In the genomic region with DNA sequence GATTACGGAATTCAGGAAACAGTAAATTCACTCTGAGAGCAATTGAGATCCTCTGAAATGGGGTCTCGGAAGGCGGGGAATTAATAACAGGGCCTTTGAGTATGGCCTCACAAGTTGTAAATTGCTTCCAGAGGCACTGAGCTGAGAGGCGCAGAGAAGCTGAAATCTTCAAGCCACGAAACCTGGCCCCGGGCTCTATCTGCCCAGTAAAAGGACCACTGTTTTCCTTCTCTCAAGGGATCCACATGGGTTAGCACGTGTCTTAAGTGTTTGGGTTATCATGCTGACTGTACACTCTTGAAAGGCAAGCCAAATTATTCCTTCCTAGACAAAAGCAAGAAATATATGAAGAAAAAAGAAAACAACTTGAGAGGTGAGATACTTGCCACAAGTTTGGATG, we compare ENCODE assay signal across 35 cellular contexts.
"Had no signal": no experiment of that assay in that cellular context is flagged by ENCODE, and none has a peak within 500 bp of the region (broad histone marks: within the 10 kb centered on the region; RNA-seq: fewer than 3 reads in every experiment).

No MANE protein-coding gene starts in this region.

- H3K27ac Mint-ChIP-seq: activated B cell treated with CpG ODN at 0.5 μM for 24 hours; activated CD4-positive, alpha-beta memory T cell treated with anti-CD3 and anti-CD28 coated beads, Interleukin-2, amount 10 ng/mL, durations not matched to agents 7 days and 5 days; activated CD4-positive, alpha-beta T cell treated with anti-CD3 and anti-CD28 coated beads, Interleukin-2, amount 10 ng/mL, durations not matched to agents 24 days and 14 days; activated CD8-positive, alpha-beta memory T cell treated with anti-CD3 and anti-CD28 coated beads, Interleukin-2, amount 10 ng/mL, durations not matched to agents 7 days and 5 days; activated CD8-positive, alpha-beta T cell treated with anti-CD3 and anti-CD28 coated beads, Interleukin-2, amount 10 ng/mL, durations not matched to agents 7 days and 5 days; activated naive CD4-positive, alpha-beta T cell treated with anti-CD3 and anti-CD28 coated beads, Interleukin-2, amount 10 ng/mL, durations not matched to agents 7 days and 5 days; activated naive CD4-positive, alpha-beta T cell treated with anti-CD3 and anti-CD28 coated beads, Interleukin-2, amount 50 U/mL, for 24 hours; activated naive CD8-positive, alpha-beta T cell; activated naive CD8-positive, alpha-beta T cell treated with anti-CD3 and anti-CD28 coated beads, Interleukin-2, amount 10 ng/mL, durations not matched to agents 7 days and 5 days; activated naive CD8-positive, alpha-beta T cell treated with anti-CD3 and anti-CD28 coated beads, Interleukin-2, amount 50 U/mL, for 24 hours; activated T-cell treated with anti-CD3 and anti-CD28 coated beads, Interleukin-2, amount 50 U/mL, for 24 hours; activated T-helper 2 cell treated with anti-CD3 and anti-CD28 coated beads, Interferon-gamma antibody, Interleukin-2, Interleukin-4, amounts not matched to agents 10 μg/mL and 5 μg/mL and 100 μg/mL, durations not matched to agents 14 hours and 24 hours and 36 hours; T-helper 1 cell treated with Interleukin-12 subunit alpha and Interleukin-12 subunit beta and Interleukin-4 antibody, amounts not matched to agents 30 μg/mL and 1 μg/mL, for 36 hours; T-helper 2 cell treated with Interferon-gamma antibody and Interleukin-4, amounts not matched to agents 5 μg/mL and 100 μg/mL, for 36 hours had no signal

- H3K4me3 Mint-ChIP-seq: activated B cell treated with CpG ODN at 0.5 μM for 24 hours; activated CD4-positive, alpha-beta memory T cell treated with anti-CD3 and anti-CD28 coated beads, Interleukin-2, amount 10 ng/mL, durations not matched to agents 7 days and 5 days; activated CD4-positive, alpha-beta T cell treated with anti-CD3 and anti-CD28 coated beads, Interleukin-2, amount 10 ng/mL, durations not matched to agents 24 days and 14 days; activated CD8-positive, alpha-beta memory T cell treated with anti-CD3 and anti-CD28 coated beads, Interleukin-2, amount 10 ng/mL, durations not matched to agents 7 days and 5 days; activated CD8-positive, alpha-beta T cell treated with anti-CD3 and anti-CD28 coated beads, Interleukin-2, amount 10 ng/mL, durations not matched to agents 7 days and 5 days; activated naive CD4-positive, alpha-beta T cell treated with anti-CD3 and anti-CD28 coated beads, Interleukin-2, amount 10 ng/mL, durations not matched to agents 7 days and 5 days; activated naive CD4-positive, alpha-beta T cell treated with anti-CD3 and anti-CD28 coated beads, Interleukin-2, amount 50 U/mL, for 24 hours; activated naive CD8-positive, alpha-beta T cell; activated naive CD8-positive, alpha-beta T cell treated with anti-CD3 and anti-CD28 coated beads, Interleukin-2, amount 10 ng/mL, durations not matched to agents 7 days and 5 days; activated naive CD8-positive, alpha-beta T cell treated with anti-CD3 and anti-CD28 coated beads, Interleukin-2, amount 50 U/mL, for 24 hours; activated T-cell treated with anti-CD3 and anti-CD28 coated beads, Interleukin-2, amount 50 U/mL, for 24 hours; brain; central memory CD8-positive, alpha-beta T cell; T-helper 1 cell treated with Interleukin-12 subunit alpha and Interleukin-12 subunit beta and Interleukin-4 antibody, amounts not matched to agents 30 μg/mL and 1 μg/mL, for 36 hours; T-helper 2 cell treated with Interferon-gamma antibody and Interleukin-4, amounts not matched to agents 5 μg/mL and 100 μg/mL, for 36 hours had no signal

- H3K27me3 ChIP-seq: ascending aorta, cardiac muscle cell had no signal

- H3K27me3 Mint-ChIP-seq: activated B cell treated with CpG ODN at 0.5 μM for 24 hours; activated CD4-positive, alpha-beta memory T cell treated with anti-CD3 and anti-CD28 coated beads, Interleukin-2, amount 10 ng/mL, durations not matched to agents 7 days and 5 days; activated CD4-positive, alpha-beta T cell treated with anti-CD3 and anti-CD28 coated beads, Interleukin-2, amount 10 ng/mL, durations not matched to agents 24 days and 14 days; activated CD8-positive, alpha-beta memory T cell treated with anti-CD3 and anti-CD28 coated beads, Interleukin-2, amount 10 ng/mL, durations not matched to agents 7 days and 5 days; activated naive CD4-positive, alpha-beta T cell treated with anti-CD3 and anti-CD28 coated beads, Interleukin-2, amount 10 ng/mL, durations not matched to agents 7 days and 5 days; activated naive CD4-positive, alpha-beta T cell treated with anti-CD3 and anti-CD28 coated beads, Interleukin-2, amount 50 U/mL, for 24 hours; activated naive CD8-positive, alpha-beta T cell; activated naive CD8-positive, alpha-beta T cell treated with anti-CD3 and anti-CD28 coated beads, Interleukin-2, amount 10 ng/mL, durations not matched to agents 7 days and 5 days; activated naive CD8-positive, alpha-beta T cell treated with anti-CD3 and anti-CD28 coated beads, Interleukin-2, amount 50 U/mL, for 24 hours; brain; central memory CD8-positive, alpha-beta T cell had no signal

- H3K9me3 ChIP-seq: ascending aorta had no signal

- H3K9me3 Mint-ChIP-seq: activated B cell treated with CpG ODN at 0.5 μM for 24 hours; activated CD4-positive, alpha-beta memory T cell treated with anti-CD3 and anti-CD28 coated beads, Interleukin-2, amount 10 ng/mL, durations not matched to agents 7 days and 5 days; activated CD4-positive, alpha-beta T cell treated with anti-CD3 and anti-CD28 coated beads, Interleukin-2, amount 10 ng/mL, durations not matched to agents 24 days and 14 days; activated naive CD4-positive, alpha-beta T cell treated with anti-CD3 and anti-CD28 coated beads, Interleukin-2, amount 50 U/mL, for 24 hours; activated naive CD8-positive, alpha-beta T cell treated with anti-CD3 and anti-CD28 coated beads, Interleukin-2, amount 10 ng/mL, durations not matched to agents 7 days and 5 days; activated naive CD8-positive, alpha-beta T cell treated with anti-CD3 and anti-CD28 coated beads, Interleukin-2, amount 50 U/mL, for 24 hours; central memory CD8-positive, alpha-beta T cell; T-helper 1 cell treated with Interleukin-12 subunit alpha and Interleukin-12 subunit beta and Interleukin-4 antibody, amounts not matched to agents 30 μg/mL and 1 μg/mL, for 36 hours; T-helper 2 cell treated with Interferon-gamma antibody and Interleukin-4, amounts not matched to agents 5 μg/mL and 100 μg/mL, for 36 hours had no signal

- H3K4me3 ChIP-seq: ascending aorta, cardiac muscle cell had no signal

- H3K36me3 ChIP-seq: ascending aorta, cardiac muscle cell had no signal

- ATAC-seq: activated CD8-positive, alpha-beta memory T cell treated with anti-CD3 and anti-CD28 coated beads, Interleukin-2, amount 10 ng/mL, durations not matched to agents 7 days and 5 days; activated CD8-positive, alpha-beta T cell treated with anti-CD3 and anti-CD28 coated beads, Interleukin-2, amount 10 ng/mL, durations not matched to agents 7 days and 5 days; activated naive CD8-positive, alpha-beta T cell treated with anti-CD3 and anti-CD28 coated beads, Interleukin-2, amount 50 U/mL, for 24 hours had no signal

- DNase-seq: activated B cell treated with CpG ODN at 0.5 μM for 24 hours; activated CD4-positive, alpha-beta memory T cell treated with anti-CD3 and anti-CD28 coated beads, Interleukin-2, amount 10 ng/mL, durations not matched to agents 7 days and 5 days; activated CD4-positive, alpha-beta T cell treated with anti-CD3 and anti-CD28 coated beads for 4 hours; activated CD4-positive, alpha-beta T cell treated with anti-CD3 and anti-CD28 coated beads, Interleukin-2, amount 10 ng/mL, durations not matched to agents 24 days and 14 days; activated CD4-positive, alpha-beta T cell treated with anti-CD3 and anti-CD28 coated beads, Interleukin-2, amount 50 U/mL, for 48 hours; activated CD4-positive, CD25-positive, alpha-beta regulatory T cell treated with anti-CD3 and anti-CD28 coated beads, Interleukin-2, amount 50 U/mL, for 72 hours; activated CD8-positive, alpha-beta memory T cell treated with anti-CD3 and anti-CD28 coated beads for 24 hours; activated CD8-positive, alpha-beta memory T cell treated with anti-CD3 and anti-CD28 coated beads, Interleukin-2, amount 10 ng/mL, durations not matched to agents 7 days and 5 days; activated CD8-positive, alpha-beta memory T cell treated with anti-CD3 and anti-CD28 coated beads, Interleukin-2, amount 50 U/mL, for 48 hours; activated CD8-positive, alpha-beta T cell treated with anti-CD3 and anti-CD28 coated beads, Interleukin-2, amount 10 ng/mL, durations not matched to agents 7 days and 5 days; activated effector memory CD4-positive, alpha-beta T cell treated with Interleukin-2 at 50 U/mL for 16 hours; activated gamma-delta T cell; activated naive CD4-positive, alpha-beta T cell treated with anti-CD3 and anti-CD28 coated beads, Interleukin-2, amount 10 ng/mL, durations not matched to agents 7 days and 5 days; activated naive CD4-positive, alpha-beta T cell treated with Interleukin-2 at 50 U/mL for 16 hours; activated naive CD8-positive, alpha-beta T cell treated with anti-CD3 and anti-CD28 coated beads, Interleukin-2, amount 10 ng/mL, durations not matched to agents 7 days and 5 days; activated naive CD8-positive, alpha-beta T cell treated with anti-CD3 and anti-CD28 coated beads, Interleukin-2, amount 50 U/mL, for 24 hours; activated T-cell treated with anti-CD3 and anti-CD28 coated beads, Interleukin-2, amount 50 U/mL, for 24 hours; activated T-cell treated with anti-CD3 and anti-CD28 coated beads, Interleukin-2, amount 50 U/mL, for 48 hours; amygdala; anterior cingulate cortex; caudate nucleus; cerebellar nuclear complex; T-helper 1 cell; T-helper 2 cell; T-helper 9 cell had no signal

- H3K36me3 Mint-ChIP-seq: activated CD8-positive, alpha-beta memory T cell treated with anti-CD3 and anti-CD28 coated beads, Interleukin-2, amount 10 ng/mL, durations not matched to agents 7 days and 5 days; activated naive CD4-positive, alpha-beta T cell treated with anti-CD3 and anti-CD28 coated beads, Interleukin-2, amount 10 ng/mL, durations not matched to agents 7 days and 5 days; activated naive CD4-positive, alpha-beta T cell treated with anti-CD3 and anti-CD28 coated beads, Interleukin-2, amount 50 U/mL, for 24 hours; activated naive CD8-positive, alpha-beta T cell; activated naive CD8-positive, alpha-beta T cell treated with anti-CD3 and anti-CD28 coated beads, Interleukin-2, amount 10 ng/mL, durations not matched to agents 7 days and 5 days had no signal

- H3K27ac ChIP-seq: ascending aorta, cardiac muscle cell, VCaP had no signal

- H3K4me1 ChIP-seq: ascending aorta had no signal

- H3K4me1 Mint-ChIP-seq: activated B cell treated with CpG ODN at 0.5 μM for 24 hours; activated CD4-positive, alpha-beta memory T cell treated with anti-CD3 and anti-CD28 coated beads, Interleukin-2, amount 10 ng/mL, durations not matched to agents 7 days and 5 days; activated CD4-positive, alpha-beta T cell treated with anti-CD3 and anti-CD28 coated beads, Interleukin-2, amount 10 ng/mL, durations not matched to agents 24 days and 14 days; activated CD8-positive, alpha-beta memory T cell treated with anti-CD3 and anti-CD28 coated beads, Interleukin-2, amount 10 ng/mL, durations not matched to agents 7 days and 5 days; activated naive CD4-positive, alpha-beta T cell treated with anti-CD3 and anti-CD28 coated beads, Interleukin-2, amount 10 ng/mL, durations not matched to agents 7 days and 5 days; activated naive CD4-positive, alpha-beta T cell treated with anti-CD3 and anti-CD28 coated beads, Interleukin-2, amount 50 U/mL, for 24 hours; activated naive CD8-positive, alpha-beta T cell treated with anti-CD3 and anti-CD28 coated beads, Interleukin-2, amount 10 ng/mL, durations not matched to agents 7 days and 5 days; activated naive CD8-positive, alpha-beta T cell treated with anti-CD3 and anti-CD28 coated beads, Interleukin-2, amount 50 U/mL, for 24 hours; brain; central memory CD8-positive, alpha-beta T cell had no signal
